In the genomic region with DNA sequence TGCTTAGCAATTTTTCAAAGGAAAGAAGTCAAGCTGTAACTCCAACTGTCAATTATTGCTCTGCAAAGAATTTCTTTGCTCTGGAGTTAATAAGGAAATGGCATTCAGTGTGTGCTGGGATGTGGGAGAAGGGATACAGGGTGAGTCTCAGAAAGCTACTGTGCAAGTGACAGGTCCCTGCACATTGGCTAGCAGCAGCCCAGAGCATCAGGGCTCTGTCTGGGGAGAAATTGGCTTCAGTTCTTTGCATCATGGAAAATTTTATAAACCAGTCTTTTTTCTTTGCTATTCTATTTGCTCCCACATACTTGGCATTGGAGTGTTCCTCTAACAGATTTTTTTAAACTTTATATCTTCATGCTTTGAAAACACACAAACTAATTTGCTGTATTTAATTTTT, we compare ENCODE assay signal across 27 cellular contexts. TPM values are rescaled to one million over a fixed set of nuclear protein-coding genes. Genes with fewer than 3 reads are reported as not detected.
A peak's percentile ranks its signal among the peaks of the same experiment; 100 is the strongest.
DNase-seq lines count a peak whose midpoint lies in the region; TF ChIP-seq lines count a peak whose summit lies in the region.
"Had no signal": no experiment of that assay in that cellular context is flagged by ENCODE, and none has a peak within 500 bp of the region (broad histone marks: within the 10 kb centered on the region; RNA-seq: fewer than 3 reads in every experiment).

No MANE protein-coding gene starts in this region.

- TF ChIP-seq CTCF in glutamatergic neuron (IDR thresholded peaks at IDR 0.05; ENCODE audit: partially characterized antibody, unreplicated experiment) (no peak), Caco-2 (IDR thresholded peaks at IDR 0.05; ENCODE audit: insufficient read depth in 1 of 2, low read depth in 1 of 2, low read length in 1 of 2, severe bottlenecking in 1 of 2, unreplicated experiment in 1 of 2) (no peak)

- intact Hi-C loops in Caco-2 (cut with micrococcal nuclease; ENCODE audit: unreplicated experiment), result loop anchor here (10.0 kb wide), 1 partner anchor 274 kb away; no protein-coding TSS in a partner anchor

- DNase-seq in NCI-H2171 treated with DMSO at 0.1 percent for 48 hours (lab: John Stamatoyannopoulos, UW) (peak; percentile 46), NCI-H2171 (lab: John Stamatoyannopoulos, UW) (no peak), DMS53 treated with DMSO at 0.1 percent for 48 hours (lab: John Stamatoyannopoulos, UW; ENCODE audit: unreplicated experiment) (peak; percentile 21), NCI-H748 treated with DMSO at 0.1 percent for 48 hours (lab: John Stamatoyannopoulos, UW) (peak; percentile 36), glutamatergic neuron (no peak), Caco-2 (no peak), NCI-H187 (lab: John Stamatoyannopoulos, UW) (no peak), ecto neural progenitor cell (ENCODE audit: low spot score) (no peak)
- DNase-seq: ACHN; activated CD4-positive, alpha-beta T cell treated with anti-CD3 and anti-CD28 coated beads for 36 hours; activated CD8-positive, alpha-beta memory T cell treated with anti-CD3 and anti-CD28 coated beads for 24 hours; activated effector memory CD4-positive, alpha-beta T cell treated with anti-CD3 and anti-CD28 coated beads, Interleukin-2, amount 50 U/mL, for 16 hours; activated naive CD8-positive, alpha-beta T cell treated with anti-CD3 and anti-CD28 coated beads for 36 hours; GOT3; HFFc6; Karpas-422; left ventricle myocardium superior; NCI-H2029; right lobe of liver; stimulated activated CD4-positive, alpha-beta T cell treated with anti-CD3 and anti-CD28 coated beads, Interleukin-2, amount 100 ng/mL, for 48 hours; upper lobe of left lung had no signal

- POLR2A ChIA-PET in Caco-2 (lab: Charles Lee), result no interaction called here

- BruUV-seq in Caco-2 (replicated peaks; lab: Mats Ljungman, UMichigan), result no TSS peak

- no peaks in the 10 kb centered on the region for H3K27me3 ChIP-seq in Caco-2 (replicated peaks; ENCODE audit: control insufficient read depth, insufficient read depth, low read length)
- H3K27me3 ChIP-seq: right lobe of liver, upper lobe of left lung had no signal

- CTCF ChIA-PET in Caco-2 (lab: Charles Lee), result no interaction called here

- no peak overlapping the region for H3K4me3 ChIP-seq in Caco-2 (ENCODE audit: low read depth, low read length)
- H3K4me3 ChIP-seq: GM12878, right lobe of liver, upper lobe of left lung had no signal

- H3K9me3 ChIP-seq in Caco-2, result no peaks in the 10 kb centered on the region
- H3K9me3 ChIP-seq: neutrophil, right lobe of liver, upper lobe of left lung had no signal

- peaks cover 9% of the 10 kb centered on the region for H3K9me3 Mint-ChIP-seq in glutamatergic neuron (ENCODE audit: unreplicated experiment)
- H3K9me3 Mint-ChIP-seq in Caco-2 (ENCODE audit: unreplicated experiment), result no peaks in the 10 kb centered on the region
- H3K9me3 Mint-ChIP-seq: activated naive CD8-positive, alpha-beta T cell treated with anti-CD3 and anti-CD28 coated beads for 36 hours; T-helper 2 cell treated with Interferon-gamma antibody and Interleukin-4, amounts not matched to agents 5 μg/mL and 100 μg/mL, for 36 hours had no signal

- peaks cover 28% of the 10 kb centered on the region for H3K4me1 Mint-ChIP-seq in glutamatergic neuron (ENCODE audit: low read depth, unreplicated experiment)
- no peaks in the 10 kb centered on the region for H3K4me1 Mint-ChIP-seq in Caco-2 (ENCODE audit: low read depth, unreplicated experiment)
- H3K4me1 Mint-ChIP-seq: activated CD4-positive, alpha-beta T cell treated with anti-CD3 and anti-CD28 coated beads for 36 hours had no signal

- no peaks in the 10 kb centered on the region for H3K36me3 Mint-ChIP-seq in glutamatergic neuron (ENCODE audit: unreplicated experiment)
- H3K36me3 Mint-ChIP-seq in Caco-2 (ENCODE audit: insufficient read depth, unreplicated experiment), result no peaks in the 10 kb centered on the region
- H3K36me3 Mint-ChIP-seq: activated naive CD8-positive, alpha-beta T cell treated with anti-CD3 and anti-CD28 coated beads for 36 hours had no signal

- peak overlapping the region; percentile 96 for H3K27ac Mint-ChIP-seq in glutamatergic neuron (ENCODE audit: unreplicated experiment)
- no peak overlapping the region for H3K27ac Mint-ChIP-seq in Caco-2 (ENCODE audit: unreplicated experiment)
- H3K27ac Mint-ChIP-seq: activated CD4-positive, alpha-beta T cell treated with anti-CD3 and anti-CD28 coated beads for 36 hours; activated naive CD8-positive, alpha-beta T cell treated with anti-CD3 and anti-CD28 coated beads for 36 hours; HFFc6; progenitor cell of endocrine pancreas; T-helper 2 cell treated with Interferon-gamma antibody and Interleukin-4, amounts not matched to agents 5 μg/mL and 100 μg/mL, for 36 hours had no signal

- H3K4me3 Mint-ChIP-seq in glutamatergic neuron (ENCODE audit: unreplicated experiment) (peak overlapping the region; percentile 93), Caco-2 (ENCODE audit: unreplicated experiment) (no peak overlapping the region)
- H3K4me3 Mint-ChIP-seq: activated CD4-positive, alpha-beta T cell treated with anti-CD3 and anti-CD28 coated beads for 36 hours; activated naive CD8-positive, alpha-beta T cell treated with anti-CD3 and anti-CD28 coated beads for 36 hours; HFFc6; T-helper 2 cell treated with Interferon-gamma antibody and Interleukin-4, amounts not matched to agents 5 μg/mL and 100 μg/mL, for 36 hours had no signal

- H3K27me3 Mint-ChIP-seq in glutamatergic neuron (ENCODE audit: unreplicated experiment) (peaks cover 3% of the 10 kb centered on the region), Caco-2 (ENCODE audit: insufficient read depth, unreplicated experiment) (peaks cover 3% of the 10 kb centered on the region)
- H3K27me3 Mint-ChIP-seq: progenitor cell of endocrine pancreas had no signal

- H3K36me3 ChIP-seq in Caco-2 (ENCODE audit: control insufficient read depth, insufficient read depth, low read length), result no peaks in the 10 kb centered on the region
- H3K36me3 ChIP-seq: neutrophil, right lobe of liver, upper lobe of left lung had no signal

- no peaks in the 10 kb centered on the region for H3K4me1 ChIP-seq in Caco-2
- H3K4me1 ChIP-seq: right lobe of liver, upper lobe of left lung had no signal

RNA-seq across cellular contexts. Expression of a gene that starts 1.1 kb away (rescaled TPM):
- 232 TPM for total RNA-seq in glutamatergic neuron (ENCODE audit: unreplicated experiment)
- not detected in 2 replicates for total RNA-seq in Caco-2 (2022)
- total RNA-seq: activated CD4-positive, alpha-beta T cell treated with anti-CD3 and anti-CD28 coated beads for 36 hours; activated naive CD8-positive, alpha-beta T cell treated with anti-CD3 and anti-CD28 coated beads for 36 hours; Daoy; glomerular endothelial cell; HFFc6; right lobe of liver had no signal

Comparison
In these comparisons a context has a peak if more than half of its experiments do, and no peak if none do; other contexts are left out.
1. DNase-seq: peak in NCI-H2171 treated with DMSO at 0.1 percent for 48 hours (single experiment), DMS53 treated with DMSO at 0.1 percent for 48 hours (single experiment) and NCI-H748 treated with DMSO at 0.1 percent for 48 hours (single experiment); none in NCI-H2171 (single experiment), glutamatergic neuron (single experiment), Caco-2 (0 of 2), NCI-H187 (0 of 2) and ecto neural progenitor cell (single experiment).
2. RNA of a gene that starts 1.1 kb away (total RNA-seq): 232 TPM in glutamatergic neuron (single experiment); not detected in Caco-2; every median in the first group is over 100 times any median in the second.